Comparison of ENCODE assay signal across 14 cellular contexts in the genomic region with DNA sequence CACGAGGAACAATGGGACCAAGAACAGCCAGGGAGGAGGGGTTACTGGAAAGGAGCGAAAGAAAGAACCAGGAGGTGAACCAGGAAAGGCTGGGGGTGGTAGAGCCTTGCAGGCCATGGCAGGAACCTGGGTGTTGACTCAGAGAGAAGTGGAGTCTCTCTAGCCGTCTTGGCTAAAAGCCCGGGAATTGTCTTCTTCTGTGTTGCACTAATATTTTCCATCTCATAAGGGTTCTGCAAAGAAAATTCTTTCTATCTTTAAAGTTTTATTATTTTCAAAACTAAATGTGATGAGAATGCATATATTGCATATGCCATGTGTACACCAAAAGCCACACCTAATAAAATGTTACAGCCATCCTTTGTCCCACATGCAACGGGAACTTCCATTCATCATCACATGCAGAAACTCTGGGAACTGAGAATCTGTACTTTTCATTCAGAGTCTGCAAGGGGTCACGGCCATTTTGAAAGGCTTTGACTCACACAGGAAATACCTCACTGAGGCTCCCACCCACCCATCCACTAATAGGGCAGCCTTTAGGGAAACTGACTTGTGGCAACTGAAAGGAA. TPM values are rescaled to one million over a fixed set of nuclear protein-coding genes. Genes with fewer than 3 reads are reported as not detected.
A peak's percentile ranks its signal among the peaks of the same experiment; 100 is the strongest.
DNase-seq lines count a peak whose midpoint lies in the region; ATAC-seq and TF ChIP-seq lines count a peak whose summit lies in the region.
"Had no signal": no experiment of that assay in that cellular context is flagged by ENCODE, and none has a peak within 500 bp of the region (broad histone marks: within the 10 kb centered on the region; RNA-seq: fewer than 3 reads in every experiment).

No MANE protein-coding gene starts in this region.

- H3K9ac ChIP-seq in BLaER1 treated with 17β-estradiol and CSF1 and Interleukin-3, amounts not matched to agents 10 nM and 100 nM: no peak overlapping the region

- DNase-seq in RPMI7951 (ENCODE audit: low read depth) (peak; percentile 43), epithelial cell of esophagus (ENCODE audit: low read depth) (peak; percentile 94), activated gamma-delta T cell (lab: John Stamatoyannopoulos, UW) (no peak), C1 segment of cervical spinal cord (lab: John Stamatoyannopoulos, UW) (no peak), NCI-H1694 treated with DMSO at 0.1 percent for 48 hours (lab: John Stamatoyannopoulos, UW) (no peak)
- DNase-seq: activated CD4-positive, alpha-beta T cell treated with anti-CD3 and anti-CD28 coated beads for 48 hours; activated naive CD4-positive, alpha-beta T cell treated with anti-CD3 and anti-CD28 coated beads, Interleukin-2, amount 10 ng/mL, durations not matched to agents 7 days and 5 days; NCI-H446 treated with DMSO at 0.1 percent for 48 hours; stimulated activated naive B cell treated with anti-CD40 and anti-IgM and Interleukin-4, amounts not matched to agents 10 μg/mL and 1 μg/mL and 100 μg/mL, for 72 hours had no signal

- peaks cover 0 to 59% (median 0%) of the 10 kb centered on the region in 11 experiments; a peak in 3 of 22 replicates for H4K20me1 ChIP-seq in BLaER1 treated with 17β-estradiol and CSF1 and Interleukin-3, amounts not matched to agents 10 nM and 100 nM

- peaks cover 0 to 88% (median 30%) of the 10 kb centered on the region in 11 experiments; a peak in 14 of 22 replicates for H3K36me3 ChIP-seq in BLaER1 treated with 17β-estradiol and CSF1 and Interleukin-3, amounts not matched to agents 10 nM and 100 nM
- H3K36me3 ChIP-seq in neutrophil: no peaks in the 10 kb centered on the region

- H3K4me3 ChIP-seq in BLaER1 treated with 17β-estradiol and CSF1 and Interleukin-3, amounts not matched to agents 10 nM and 100 nM: no peak overlapping the region
- H3K4me3 ChIP-seq in epithelial cell of esophagus (ENCODE audit: low read length): peak overlapping the region; percentile 20
- no peak overlapping the region for H3K4me3 ChIP-seq in neutrophil (ENCODE audit: low read depth in 1 of 2, low read length in 1 of 2)

- peak overlapping the region in 1 of 11 experiments; percentile 26; a peak in 1 of 22 replicates for H3K27ac ChIP-seq in BLaER1 treated with 17β-estradiol and CSF1 and Interleukin-3, amounts not matched to agents 10 nM and 100 nM
- peak overlapping the region; percentile 24 for H3K27ac ChIP-seq in neutrophil

- ATAC-seq in HG03378 (IDR thresholded peaks at IDR 0.05; ENCODE audit: unreplicated experiment): no peak
- ATAC-seq: stimulated activated naive B cell treated with anti-CD40 and anti-IgM and Interleukin-4, amounts not matched to agents 10 μg/mL and 1 μg/mL and 100 μg/mL, for 72 hours had no signal

- H3K4me2 ChIP-seq in BLaER1 treated with 17β-estradiol and CSF1 and Interleukin-3, amounts not matched to agents 10 nM and 100 nM: peak overlapping the region in 8 of 11 experiments; percentile 2 to 41 (median 15); a peak in 7 of 22 replicates

- peaks cover 0 to 47% (median 16%) of the 10 kb centered on the region in 10 experiments; a peak in 16 of 20 replicates for H3K4me1 ChIP-seq in BLaER1 treated with 17β-estradiol and CSF1 and Interleukin-3, amounts not matched to agents 10 nM and 100 nM
- H3K4me1 ChIP-seq in neutrophil (ENCODE audit: control insufficient read depth in 1 of 2, insufficient read depth in 1 of 2, low read depth in 1 of 2, low read length in 1 of 2): peaks cover 8 to 40% of the 10 kb centered on the region in 2 experiments

- H3K27me3 ChIP-seq in BLaER1 treated with 17β-estradiol and CSF1 and Interleukin-3, amounts not matched to agents 10 nM and 100 nM: no peaks in the 10 kb centered on the region
- no peaks in the 10 kb centered on the region for H3K27me3 ChIP-seq in neutrophil

- TF ChIP-seq CTCF in epithelial cell of esophagus (IDR thresholded peaks at IDR 0.05; ENCODE audit: insufficient read depth, low read depth, low read length, missing control alignments): no peak
- TF ChIP-seq CTCF in neutrophil (IDR thresholded peaks at IDR 0.05): no peak

- H3K9me3 ChIP-seq in BLaER1 treated with 17β-estradiol and CSF1 and Interleukin-3, amounts not matched to agents 10 nM and 100 nM (replicated peaks in 1 of 11): 0 out of 22 replicates have a peak, but pooled peaks cover 0 to 5% (median 0%) of the 10 kb centered on the region in 11 experiments
- H3K9me3 ChIP-seq in neutrophil: no peaks in the 10 kb centered on the region

RNA-seq across cellular contexts. Expression of a gene that starts 38.0 kb away (rescaled TPM):
- total RNA-seq in RPMI7951 (2014; rRNA removed; shearing (Covaris generic)): not detected in 2 replicates
- total RNA-seq: LHCN-M2, SK-MEL-5 had no signal

Comparison
In these comparisons a context has a peak if more than half of its experiments do, and no peak if none do; other contexts are left out.
1. DNase-seq: peak in RPMI7951 (single experiment) and epithelial cell of esophagus (single experiment); none in activated gamma-delta T cell (single experiment), C1 segment of cervical spinal cord (0 of 14) and NCI-H1694 treated with DMSO at 0.1 percent for 48 hours (single experiment).